1 cellular context compared by ENCODE assay signal in genomic region chr20:2759143-2759542, GRCh38.
TF ChIP-seq lines count a peak whose summit lies in the region.

No MANE protein-coding gene starts in this region.

TF ChIP-seq in GM23338, 12 proteins besides CTCF, POLR2A, EP300 and RAD21 (continued from another document):
- no peak for TF ChIP-seq ZNF462 (CRISPR knock-in tag; IDR thresholded peaks at IDR 0.05)
- TF ChIP-seq STAT1 (IDR thresholded peaks at IDR 0.05; ENCODE audit: unreplicated experiment), result no peak
- no peak for TF ChIP-seq NANOG (IDR thresholded peaks at IDR 0.05; ENCODE audit: borderline replicate concordance)
- TF ChIP-seq, protein P1, sequence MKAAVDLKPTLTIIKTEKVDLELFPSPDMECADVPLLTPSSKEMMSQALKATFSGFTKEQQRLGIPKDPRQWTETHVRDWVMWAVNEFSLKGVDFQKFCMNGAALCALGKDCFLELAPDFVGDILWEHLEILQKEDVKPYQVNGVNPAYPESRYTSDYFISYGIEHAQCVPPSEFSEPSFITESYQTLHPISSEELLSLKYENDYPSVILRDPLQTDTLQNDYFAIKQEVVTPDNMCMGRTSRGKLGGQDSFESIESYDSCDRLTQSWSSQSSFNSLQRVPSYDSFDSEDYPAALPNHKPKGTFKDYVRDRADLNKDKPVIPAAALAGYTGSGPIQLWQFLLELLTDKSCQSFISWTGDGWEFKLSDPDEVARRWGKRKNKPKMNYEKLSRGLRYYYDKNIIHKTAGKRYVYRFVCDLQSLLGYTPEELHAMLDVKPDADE (IDR thresholded peaks at IDR 0.05), result no peak
- TF ChIP-seq EZH2phosphoT487 (IDR thresholded peaks at IDR 0.05; ENCODE audit: unreplicated experiment), result no peak
- no peak for TF ChIP-seq JUNB (IDR thresholded peaks at IDR 0.05; ENCODE audit: unreplicated experiment)
- TF ChIP-seq POLR2AphosphoS5 (IDR thresholded peaks at IDR 0.05; ENCODE audit: low read depth), result no peak
- no peak for TF ChIP-seq ZNF114 (CRISPR knock-in tag; IDR thresholded peaks at IDR 0.05)
